In genomic region chr11:69220581-69221051, GRCh38 we compare ENCODE assay signal across 18 cellular contexts.
A peak's percentile ranks its signal among the peaks of the same experiment; 100 is the strongest.
DNase-seq lines count a peak whose midpoint lies in the region; ATAC-seq and TF ChIP-seq lines count a peak whose summit lies in the region.
"Had no signal": no experiment of that assay in that cellular context is flagged by ENCODE, and none has a peak within 500 bp of the region (broad histone marks: within the 10 kb centered on the region; RNA-seq: fewer than 3 reads in every experiment).

No MANE protein-coding gene starts in this region.

- intact Hi-C loops in body of pancreas (cut with DNase I), result no loop called here
- intact Hi-C loops in spleen (cut with DNase I; ENCODE audit: low total_unique reads), result no loop called here
- intact Hi-C loops in mucosa of descending colon (cut with DNase I, micrococcal nuclease), result no loop called here

- H3K27ac ChIP-seq in body of pancreas (peak overlapping the region in 3 of 4 donors; percentile 58 to 72 (median 68)), spleen (no peak overlapping the region)
- H3K27ac ChIP-seq: BLaER1 treated with 17β-estradiol and CSF1 and Interleukin-3, amounts not matched to agents 10 nM and 100 nM; ovary had no signal

- H3K27me3 ChIP-seq in body of pancreas, result no peaks in the 10 kb centered on the region
- no peaks in the 10 kb centered on the region for H3K27me3 ChIP-seq in spleen (replicated peaks in 1 of 7)
- H3K27me3 ChIP-seq: BLaER1 treated with 17β-estradiol and CSF1 and Interleukin-3, amounts not matched to agents 10 nM and 100 nM; ovary had no signal

- peaks cover 9% of the 10 kb centered on the region for H3K4me1 ChIP-seq in body of pancreas
- peaks cover 0 to 5% (median 0%) of the 10 kb centered on the region in 6 donors for H3K4me1 ChIP-seq in spleen
- no peaks in the 10 kb centered on the region for H3K4me1 ChIP-seq in mucosa of descending colon (ENCODE audit: low read depth)
- H3K4me1 ChIP-seq: BLaER1 treated with 17β-estradiol and CSF1 and Interleukin-3, amounts not matched to agents 10 nM and 100 nM had no signal

- no peaks in the 10 kb centered on the region for H3K36me3 ChIP-seq in body of pancreas (replicated peaks in 1 of 2; ENCODE audit: insufficient read depth in 1 of 2, low read depth in 2 of 2)
- H3K36me3 ChIP-seq in spleen, result no peaks in the 10 kb centered on the region
- no peaks in the 10 kb centered on the region for H3K36me3 ChIP-seq in mucosa of descending colon (ENCODE audit: low read depth)
- H3K36me3 ChIP-seq: BLaER1 treated with 17β-estradiol and CSF1 and Interleukin-3, amounts not matched to agents 10 nM and 100 nM; ovary had no signal

- H3K4me3 ChIP-seq in body of pancreas (no peak overlapping the region), spleen (no peak overlapping the region), mucosa of descending colon (no peak overlapping the region)
- H3K4me3 ChIP-seq: BLaER1 treated with 17β-estradiol and CSF1 and Interleukin-3, amounts not matched to agents 10 nM and 100 nM; ovary; smooth muscle cell had no signal

- DNase-seq in activated CD8-positive, alpha-beta memory T cell treated with anti-CD3 and anti-CD28 coated beads for 24 hours, result peak; percentile 37
- DNase-seq in activated CD8-positive, alpha-beta memory T cell treated with anti-CD3 and anti-CD28 coated beads, Interleukin-2, amount 50 U/mL, for 4 hours, result no peak
- peak; percentile 27 to 57 (median 47) for DNase-seq in body of pancreas
- peak; percentile 27 for DNase-seq in left lobe of liver (ENCODE audit: low spot score)
- DNase-seq in spleen, result peak; percentile 66
- no peak for DNase-seq in mucosa of descending colon
- DNase-seq: activated CD8-positive, alpha-beta T cell treated with anti-CD3 and anti-CD28 coated beads, Interleukin-2, amount 10 ng/mL, durations not matched to agents 7 days and 5 days; NCI-H1436; NCI-H2171 treated with DMSO at 0.1 percent for 48 hours; NCI-H82; ovary; PC-3; T-helper 2 cell had no signal

- WGBS in body of pancreas, 2 donors, result 56 to 60% methylated on average over 12 to 13 of the region's 13 CpGs
- 92 to 100% (median 93%) methylated on average over 7 to 13 of the region's 13 CpGs for WGBS in spleen, 5 donors

- no peak for TF ChIP-seq POLR2A in body of pancreas (IDR thresholded peaks at IDR 0.05)
- TF ChIP-seq POLR2A in spleen (IDR thresholded peaks at IDR 0.05), result no peak

- no peaks in the 10 kb centered on the region for H3K9me3 ChIP-seq in body of pancreas
- peaks cover 0 to 2% (median 0%) of the 10 kb centered on the region in 8 donors for H3K9me3 ChIP-seq in spleen
- H3K9me3 ChIP-seq in mucosa of descending colon, result no peaks in the 10 kb centered on the region
- H3K9me3 ChIP-seq: ovary had no signal

- ATAC-seq in body of pancreas (peak; percentile 80), left lobe of liver (no peak), HG03439 (IDR thresholded peaks at IDR 0.05; ENCODE audit: unreplicated experiment) (no peak), mucosa of descending colon (no peak), GM18520 (IDR thresholded peaks at IDR 0.05; ENCODE audit: unreplicated experiment) (no peak)
- ATAC-seq: activated CD8-positive, alpha-beta T cell treated with anti-CD3 and anti-CD28 coated beads, Interleukin-2, amount 10 ng/mL, durations not matched to agents 7 days and 5 days; left colon; PC-3 had no signal

- TF ChIP-seq CTCF in body of pancreas (IDR thresholded peaks at IDR 0.05) (no peak), spleen (IDR thresholded peaks at IDR 0.05 in 8 of 11, conservative IDR thresholded peaks at IDR 0.05 in 3 of 11) (no peak), mucosa of descending colon (IDR thresholded peaks at IDR 0.05) (no peak)

Comparison
In these comparisons a context has a peak if more than half of its experiments do, and no peak if none do; other contexts are left out.
1. DNase-seq: peak in activated CD8-positive, alpha-beta memory T cell treated with anti-CD3 and anti-CD28 coated beads for 24 hours (single experiment), body of pancreas (4 of 4), left lobe of liver (single experiment) and spleen (single experiment); none in activated CD8-positive, alpha-beta memory T cell treated with anti-CD3 and anti-CD28 coated beads, Interleukin-2, amount 50 U/mL, for 4 hours (single experiment) and mucosa of descending colon (0 of 3).
2. H3K27ac ChIP-seq: peak in body of pancreas (3 of 4); none in spleen (0 of 8).